1 cellular context compared by ENCODE assay signal in genomic region chr12:65937806-65938205, GRCh38.
TF ChIP-seq lines count a peak whose summit lies in the region.

No MANE protein-coding gene starts in this region.

TF ChIP-seq in A549, 52 proteins besides CTCF, POLR2A, EP300 and RAD21 (continued from another document):
- TF ChIP-seq BCL3 (IDR thresholded peaks at IDR 0.05), result no peak
- no peak for TF ChIP-seq SMC3 (IDR thresholded peaks at IDR 0.05)
- no peak for TF ChIP-seq HEYL (CRISPR knock-in tag; IDR thresholded peaks at IDR 0.05)
- TF ChIP-seq TFCP2L1 (CRISPR knock-in tag; IDR thresholded peaks at IDR 0.05), result no peak
- TF ChIP-seq EHMT2 (IDR thresholded peaks at IDR 0.05; ENCODE audit: low read depth), result no peak
- no peak for TF ChIP-seq EHF (CRISPR knock-in tag; IDR thresholded peaks at IDR 0.05)
- no peak for TF ChIP-seq ATOH8 (CRISPR knock-in tag; IDR thresholded peaks at IDR 0.05; ENCODE audit: low read depth)
- TF ChIP-seq, protein P1, sequence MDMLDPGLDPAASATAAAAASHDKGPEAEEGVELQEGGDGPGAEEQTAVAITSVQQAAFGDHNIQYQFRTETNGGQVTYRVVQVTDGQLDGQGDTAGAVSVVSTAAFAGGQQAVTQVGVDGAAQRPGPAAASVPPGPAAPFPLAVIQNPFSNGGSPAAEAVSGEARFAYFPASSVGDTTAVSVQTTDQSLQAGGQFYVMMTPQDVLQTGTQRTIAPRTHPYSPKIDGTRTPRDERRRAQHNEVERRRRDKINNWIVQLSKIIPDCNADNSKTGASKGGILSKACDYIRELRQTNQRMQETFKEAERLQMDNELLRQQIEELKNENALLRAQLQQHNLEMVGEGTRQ (IDR thresholded peaks at IDR 0.05), result no peak
- no peak for TF ChIP-seq ZNF302 (CRISPR knock-in tag; IDR thresholded peaks at IDR 0.05)
- TF ChIP-seq KDM5A (IDR thresholded peaks at IDR 0.05), result no peak
- TF ChIP-seq GATA3 (IDR thresholded peaks at IDR 0.05; ENCODE audit: borderline replicate concordance), result no peak
- no peak for TF ChIP-seq NR3C1 (IDR thresholded peaks at IDR 0.05)
